In the genomic region with DNA sequence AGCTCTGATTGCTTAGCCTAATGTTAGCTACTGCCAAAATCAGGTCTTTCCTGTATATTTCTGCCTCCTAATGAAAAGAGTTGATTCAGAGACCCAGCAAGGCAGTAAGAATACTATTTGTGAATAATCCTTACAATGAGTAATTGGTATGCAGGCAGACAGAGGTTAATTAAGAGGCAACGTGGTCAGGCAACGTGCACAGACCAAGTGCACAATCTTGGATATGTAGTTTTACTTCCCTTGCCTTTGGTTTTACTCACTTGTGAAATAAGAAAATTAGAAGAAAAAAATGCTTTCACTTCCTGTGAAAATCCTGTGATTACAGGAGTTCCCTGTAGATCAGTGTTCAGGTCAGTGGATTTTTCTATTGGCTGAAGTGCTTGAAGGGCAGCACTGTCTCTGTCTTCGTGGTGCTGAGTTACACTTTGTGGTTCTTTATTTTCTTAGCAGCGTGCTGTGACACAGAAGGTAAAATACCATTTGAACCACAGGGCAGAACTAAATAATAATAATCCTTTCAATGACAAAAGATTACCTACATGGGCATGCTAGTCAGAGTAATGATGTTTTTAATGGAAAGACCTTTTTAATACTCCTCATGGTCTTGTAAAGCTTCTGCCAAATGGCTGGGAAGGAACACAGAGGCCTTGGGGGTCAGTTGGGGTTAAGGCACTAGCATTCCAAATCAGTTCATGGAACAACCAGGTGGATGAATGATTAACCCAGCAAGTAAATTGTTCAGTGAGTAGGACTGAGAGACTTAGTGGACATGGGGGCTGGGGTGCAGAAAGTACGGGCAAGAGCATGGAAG, we compare ENCODE assay signal across 9 cellular contexts.
DNase-seq lines count a peak whose midpoint lies in the region; ATAC-seq and TF ChIP-seq lines count a peak whose summit lies in the region.
"Had no signal": no experiment of that assay in that cellular context is flagged by ENCODE, and none has a peak within 500 bp of the region (broad histone marks: within the 10 kb centered on the region; RNA-seq: fewer than 3 reads in every experiment).

No MANE protein-coding gene starts in this region.

- H3K4me1 ChIP-seq in SK-N-SH (ENCODE audit: control insufficient read depth in 1 of 2, insufficient read depth in 2 of 2, low read depth in 1 of 2, low read length in 1 of 2) (no peaks in the 10 kb centered on the region; a peak in 1 of 4 replicates), transverse colon (peaks cover 7 to 42% (median 19%) of the 10 kb centered on the region in 4 donors)

- no peaks in the 10 kb centered on the region for H3K9me3 ChIP-seq in SK-N-SH
- H3K9me3 ChIP-seq in transverse colon: no peaks in the 10 kb centered on the region
- H3K9me3 ChIP-seq: psoas muscle had no signal

- no peak overlapping the region for H3K4me2 ChIP-seq in SK-N-SH

- no peaks in the 10 kb centered on the region for H3K9me2 ChIP-seq in SK-N-SH

- CTCF ChIA-PET in SK-N-SH (lab: Yijun Ruan, JAX): interaction anchor here (1.6 kb wide), 1 partner anchor 18 kb away, joined by 3 read pairs; no protein-coding TSS in a partner anchor

- H3F3A ChIP-seq in SK-N-SH (replicated peaks; ENCODE audit: insufficient read depth): no peaks in the 10 kb centered on the region

- no peak overlapping the region for H3K9ac ChIP-seq in SK-N-SH

- H3K27ac ChIP-seq in SK-N-SH (ENCODE audit: low read depth in 2 of 2, low read length in 1 of 2) (no peak overlapping the region), transverse colon (peak overlapping the region; percentile 61 to 71 (median 65))
- H3K27ac ChIP-seq: psoas muscle had no signal

- H3K36me3 ChIP-seq in SK-N-SH (replicated peaks in 1 of 2; ENCODE audit: control insufficient read depth in 1 of 2, insufficient read depth in 2 of 2, low read length in 1 of 2) (no peaks in the 10 kb centered on the region), transverse colon (no peaks in the 10 kb centered on the region)

- H3K79me2 ChIP-seq in SK-N-SH (ENCODE audit: insufficient read depth): no peaks in the 10 kb centered on the region

- DNase-seq in SK-N-SH: no peak
- DNase-seq in LHCN-M2 (ENCODE audit: low read depth): peak; percentile 46
- peak; percentile 27 for DNase-seq in fibroblast of villous mesenchyme (ENCODE audit: low read depth)
- no peak for DNase-seq in transverse colon
- no peak for DNase-seq in NCI-H187 treated with DMSO at 0.1 percent for 48 hours (lab: John Stamatoyannopoulos, UW)
- no peak for DNase-seq in SW480 (ENCODE audit: low spot score)
- DNase-seq: psoas muscle had no signal

- ATAC-seq in SK-N-SH treated with all-trans-retinoic acid at 6 μM for 48 hours (peak; percentile 21; the same call in 1 of the 3 replicates), GM18517 (IDR thresholded peaks at IDR 0.05; ENCODE audit: unreplicated experiment) (no peak)
- ATAC-seq: psoas muscle had no signal

- TF ChIP-seq EP300 in SK-N-SH (IDR thresholded peaks at IDR 0.05; ENCODE audit: borderline replicate concordance in 1 of 2, low read depth in 1 of 2, low read length in 1 of 2): no peak
- TF ChIP-seq EP300 in transverse colon (IDR thresholded peaks at IDR 0.05; ENCODE audit: low read depth): no peak

- no peaks in the 10 kb centered on the region for H4K20me1 ChIP-seq in SK-N-SH (ENCODE audit: insufficient read depth)

- TF ChIP-seq POLR2A in transverse colon (IDR thresholded peaks at IDR 0.05): no peak

- H3K4me3 ChIP-seq in SK-N-SH (ENCODE audit: low read depth in 2 of 2, low read length in 1 of 2) (no peak overlapping the region), fibroblast of villous mesenchyme (ENCODE audit: low read depth, low read length) (no peak overlapping the region), transverse colon (no peak overlapping the region)
- H3K4me3 ChIP-seq: psoas muscle had no signal

- no peak for TF ChIP-seq CTCF in SK-N-SH (IDR thresholded peaks at IDR 0.05)
- no peak for TF ChIP-seq CTCF in fibroblast of villous mesenchyme (IDR thresholded peaks at IDR 0.05; ENCODE audit: insufficient read depth, low read depth, low read length)
- no peak for TF ChIP-seq CTCF in transverse colon (IDR thresholded peaks at IDR 0.05)

- no peak overlapping the region for H2AFZ ChIP-seq in SK-N-SH (ENCODE audit: low read depth)

- 70% methylated on average over 5 of the region's 5 CpGs for WGBS in SK-N-SH (ENCODE audit: low lambda C conversion rate)
- WGBS in transverse colon (ENCODE audit: low coverage in 1 of 2), 2 donors: 35% methylated on average over 5 of the region's 5 CpGs

- H3K27me3 ChIP-seq in SK-N-SH (ENCODE audit: insufficient read depth): no peaks in the 10 kb centered on the region
- no peaks in the 10 kb centered on the region for H3K27me3 ChIP-seq in transverse colon

- intact Hi-C loops in transverse colon (cut with DNase I; ENCODE audit: low total_unique reads): loop anchor here (10.0 kb wide), 1 partner anchor 226 kb away; no protein-coding TSS in a partner anchor

- no peak for TF ChIP-seq RAD21 in SK-N-SH (IDR thresholded peaks at IDR 0.05; ENCODE audit: low read length)

- in situ Hi-C loops in transverse colon (cut with MboI; ENCODE audit: low pct_ligation_motif_present in 1 of 4, low pct_unique_long_range_greater_than_20kb in 1 of 4, low sequenced_read_pairs in 3 of 4): no loop called here

- POLR2A ChIA-PET in SK-N-SH (lab: Yijun Ruan, JAX): no interaction called here

TF ChIP-seq in SK-N-SH treated with all-trans-retinoic acid at 6 μM for 48 hours, 23 proteins besides CTCF, POLR2A, EP300 and RAD21 (continues in another document):
- TF ChIP-seq ZNF565 (CRISPR knock-in tag; conservative IDR thresholded peaks at IDR 0.05; ENCODE audit: low read depth) (no peak), TCF4 (CRISPR knock-in tag; IDR thresholded peaks at IDR 0.05; ENCODE audit: borderline replicate concordance) (no peak), ESRRG (CRISPR knock-in tag; IDR thresholded peaks at IDR 0.05) (no peak), ISL1 (CRISPR knock-in tag; IDR thresholded peaks at IDR 0.05) (no peak), CSDC2 (CRISPR knock-in tag; IDR thresholded peaks at IDR 0.05) (no peak), BACH2 (CRISPR knock-in tag; IDR thresholded peaks at IDR 0.05; ENCODE audit: borderline replicate concordance) (no peak), GLIS3 (CRISPR knock-in tag; IDR thresholded peaks at IDR 0.05) (no peak)
- TF ChIP-seq, protein P1, sequence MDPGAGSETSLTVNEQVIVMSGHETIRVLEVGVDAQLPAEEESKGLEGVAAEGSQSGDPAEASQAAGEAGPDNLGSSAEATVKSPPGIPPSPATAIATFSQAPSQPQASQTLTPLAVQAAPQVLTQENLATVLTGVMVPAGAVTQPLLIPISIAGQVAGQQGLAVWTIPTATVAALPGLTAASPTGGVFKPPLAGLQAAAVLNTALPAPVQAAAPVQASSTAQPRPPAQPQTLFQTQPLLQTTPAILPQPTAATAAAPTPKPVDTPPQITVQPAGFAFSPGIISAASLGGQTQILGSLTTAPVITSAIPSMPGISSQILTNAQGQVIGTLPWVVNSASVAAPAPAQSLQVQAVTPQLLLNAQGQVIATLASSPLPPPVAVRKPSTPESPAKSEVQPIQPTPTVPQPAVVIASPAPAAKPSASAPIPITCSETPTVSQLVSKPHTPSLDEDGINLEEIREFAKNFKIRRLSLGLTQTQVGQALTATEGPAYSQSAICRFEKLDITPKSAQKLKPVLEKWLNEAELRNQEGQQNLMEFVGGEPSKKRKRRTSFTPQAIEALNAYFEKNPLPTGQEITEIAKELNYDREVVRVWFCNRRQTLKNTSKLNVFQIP (CRISPR knock-in tag; IDR thresholded peaks at IDR 0.05; ENCODE audit: borderline replicate concordance, low read depth): no peak

TF ChIP-seq in SK-N-SH, 30 proteins besides CTCF, POLR2A, EP300 and RAD21 (continues in another document):
- TF ChIP-seq ELF1 (IDR thresholded peaks at IDR 0.05): no peak
- no peak for TF ChIP-seq TCF12 (IDR thresholded peaks at IDR 0.05)
- TF ChIP-seq, protein P2, sequence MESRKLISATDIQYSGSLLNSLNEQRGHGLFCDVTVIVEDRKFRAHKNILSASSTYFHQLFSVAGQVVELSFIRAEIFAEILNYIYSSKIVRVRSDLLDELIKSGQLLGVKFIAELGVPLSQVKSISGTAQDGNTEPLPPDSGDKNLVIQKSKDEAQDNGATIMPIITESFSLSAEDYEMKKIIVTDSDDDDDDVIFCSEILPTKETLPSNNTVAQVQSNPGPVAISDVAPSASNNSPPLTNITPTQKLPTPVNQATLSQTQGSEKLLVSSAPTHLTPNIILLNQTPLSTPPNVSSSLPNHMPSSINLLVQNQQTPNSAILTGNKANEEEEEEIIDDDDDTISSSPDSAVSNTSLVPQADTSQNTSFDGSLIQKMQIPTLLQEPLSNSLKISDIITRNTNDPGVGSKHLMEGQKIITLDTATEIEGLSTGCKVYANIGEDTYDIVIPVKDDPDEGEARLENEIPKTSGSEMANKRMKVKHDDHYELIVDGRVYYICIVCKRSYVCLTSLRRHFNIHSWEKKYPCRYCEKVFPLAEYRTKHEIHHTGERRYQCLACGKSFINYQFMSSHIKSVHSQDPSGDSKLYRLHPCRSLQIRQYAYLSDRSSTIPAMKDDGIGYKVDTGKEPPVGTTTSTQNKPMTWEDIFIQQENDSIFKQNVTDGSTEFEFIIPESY (IDR thresholded peaks at IDR 0.05; ENCODE audit: borderline replicate concordance, low read depth): no peak
- no peak for TF ChIP-seq POLR2AphosphoS5 (IDR thresholded peaks at IDR 0.05; ENCODE audit: low read depth, low read length)
- no peak for TF ChIP-seq FOXM1 (IDR thresholded peaks at IDR 0.05; ENCODE audit: low read depth)
- no peak for TF ChIP-seq MXI1 (IDR thresholded peaks at IDR 0.05; ENCODE audit: low read depth, low read length)

Comparison
In these comparisons a context has a peak if more than half of its experiments do, and no peak if none do; other contexts are left out.
1. DNase-seq: peak in LHCN-M2 (single experiment) and fibroblast of villous mesenchyme (single experiment); none in SK-N-SH (single experiment), transverse colon (single experiment), NCI-H187 treated with DMSO at 0.1 percent for 48 hours (single experiment) and SW480 (single experiment).
2. H3K27ac ChIP-seq: peak in transverse colon (4 of 4); none in SK-N-SH (0 of 2).